In the genomic region with DNA sequence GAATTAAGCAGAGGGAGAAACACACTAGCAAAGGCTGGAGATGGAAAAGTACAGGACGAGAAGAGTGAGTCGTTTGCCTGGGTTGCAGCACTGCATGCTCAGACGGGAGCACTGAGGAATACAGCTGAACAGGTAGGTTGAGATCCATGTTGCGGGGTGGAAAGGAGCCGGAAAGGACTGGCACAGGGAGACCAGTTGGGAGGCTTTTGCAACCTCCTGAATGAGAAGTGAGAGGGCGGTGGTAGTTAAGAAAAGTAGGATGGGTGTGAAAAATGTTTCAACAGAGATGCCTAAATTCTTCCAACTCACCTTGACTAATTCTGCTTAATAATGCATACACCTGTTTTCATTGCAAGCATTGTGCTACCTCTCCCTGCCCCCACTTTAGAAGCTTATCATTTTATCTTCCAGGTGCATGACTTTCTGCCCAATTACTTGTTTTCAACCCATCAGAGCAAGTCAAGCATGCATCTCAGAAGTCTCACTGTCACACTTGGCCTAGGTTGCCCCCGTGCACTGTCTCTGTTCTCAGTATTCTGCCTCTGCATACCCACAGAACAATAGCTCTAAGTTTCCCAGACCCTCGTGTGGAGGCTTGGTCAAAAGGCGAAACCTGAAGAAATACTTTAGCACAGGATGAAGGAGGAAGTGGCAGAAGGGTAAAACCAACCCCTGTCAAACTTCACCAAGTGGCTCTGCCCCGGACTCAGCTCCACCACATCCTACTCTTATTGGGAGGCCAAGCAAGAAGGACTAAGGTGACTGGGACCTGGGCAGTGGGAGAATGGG, we compare ENCODE assay signal across 1 cellular context.
TF ChIP-seq lines count a peak whose summit lies in the region.

No MANE protein-coding gene starts in this region.

TF ChIP-seq in IMR-90, 13 proteins besides CTCF, POLR2A, EP300 and RAD21:
- no peak for TF ChIP-seq BHLHE40 (IDR thresholded peaks at IDR 0.05; ENCODE audit: low read depth, low read length)
- no peak for TF ChIP-seq CEBPB (IDR thresholded peaks at IDR 0.05; ENCODE audit: low read depth, low read length)
- TF ChIP-seq MXI1 (IDR thresholded peaks at IDR 0.05; ENCODE audit: borderline replicate concordance, low read depth, low read length), result no peak
- TF ChIP-seq, protein P1, sequence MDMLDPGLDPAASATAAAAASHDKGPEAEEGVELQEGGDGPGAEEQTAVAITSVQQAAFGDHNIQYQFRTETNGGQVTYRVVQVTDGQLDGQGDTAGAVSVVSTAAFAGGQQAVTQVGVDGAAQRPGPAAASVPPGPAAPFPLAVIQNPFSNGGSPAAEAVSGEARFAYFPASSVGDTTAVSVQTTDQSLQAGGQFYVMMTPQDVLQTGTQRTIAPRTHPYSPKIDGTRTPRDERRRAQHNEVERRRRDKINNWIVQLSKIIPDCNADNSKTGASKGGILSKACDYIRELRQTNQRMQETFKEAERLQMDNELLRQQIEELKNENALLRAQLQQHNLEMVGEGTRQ (IDR thresholded peaks at IDR 0.05; ENCODE audit: low read depth, low read length), result no peak
- TF ChIP-seq, protein P2, sequence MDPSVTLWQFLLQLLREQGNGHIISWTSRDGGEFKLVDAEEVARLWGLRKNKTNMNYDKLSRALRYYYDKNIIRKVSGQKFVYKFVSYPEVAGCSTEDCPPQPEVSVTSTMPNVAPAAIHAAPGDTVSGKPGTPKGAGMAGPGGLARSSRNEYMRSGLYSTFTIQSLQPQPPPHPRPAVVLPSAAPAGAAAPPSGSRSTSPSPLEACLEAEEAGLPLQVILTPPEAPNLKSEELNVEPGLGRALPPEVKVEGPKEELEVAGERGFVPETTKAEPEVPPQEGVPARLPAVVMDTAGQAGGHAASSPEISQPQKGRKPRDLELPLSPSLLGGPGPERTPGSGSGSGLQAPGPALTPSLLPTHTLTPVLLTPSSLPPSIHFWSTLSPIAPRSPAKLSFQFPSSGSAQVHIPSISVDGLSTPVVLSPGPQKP (IDR thresholded peaks at IDR 0.05; ENCODE audit: borderline replicate concordance, low read depth, low read length), result no peak
- TF ChIP-seq RFX5 (IDR thresholded peaks at IDR 0.05; ENCODE audit: low read depth, low read length), result no peak
- TF ChIP-seq FOS (IDR thresholded peaks at IDR 0.05; ENCODE audit: low read depth, low read length), result no peak
- no peak for TF ChIP-seq MAZ (IDR thresholded peaks at IDR 0.05; ENCODE audit: borderline replicate concordance, low read depth, low read length)
- no peak for TF ChIP-seq CHD1 (IDR thresholded peaks at IDR 0.05; ENCODE audit: low read depth, low read length)
- TF ChIP-seq SMC3 (IDR thresholded peaks at IDR 0.05; ENCODE audit: low read depth, low read length), result no peak
- TF ChIP-seq MAFK (IDR thresholded peaks at IDR 0.05; ENCODE audit: low read depth, low read length), result no peak
- no peak for TF ChIP-seq NFE2L2 (IDR thresholded peaks at IDR 0.05; ENCODE audit: low read depth, low read length)
- TF ChIP-seq RCOR1 (IDR thresholded peaks at IDR 0.05; ENCODE audit: insufficient replicate concordance, low read length), result no peak
